1 cellular context compared by ENCODE assay signal in genomic region chr1:45584351-45585109, GRCh38.
TF ChIP-seq lines count a peak whose summit lies in the region.

No MANE protein-coding gene starts in this region.

TF ChIP-seq in HepG2, 621 proteins besides CTCF, POLR2A, EP300 and RAD21 (continued from another document and continues in another):
- TF ChIP-seq ZNF143 (CRISPR knock-in tag; IDR thresholded peaks at IDR 0.05) (no peak), ZSCAN20 (CRISPR knock-in tag; IDR thresholded peaks at IDR 0.05; ENCODE audit: borderline replicate concordance) (0 out of 2 replicates have a peak, but pooled peaks have one; percentile 6), TBL1XR1 (IDR thresholded peaks at IDR 0.05; ENCODE audit: borderline replicate concordance, low read length, partially characterized antibody) (no peak), GABPB1 (CRISPR knock-in tag; IDR thresholded peaks at IDR 0.05) (peak; percentile 65; the same call in 1 of the 2 replicates), NPAS2 (CRISPR knock-in tag; IDR thresholded peaks at IDR 0.05; ENCODE audit: borderline replicate concordance) (no peak), ZNF687 (CRISPR knock-in tag; IDR thresholded peaks at IDR 0.05) (peak; percentile 85), MED13 (CRISPR knock-in tag; IDR thresholded peaks at IDR 0.05) (peak; percentile 34; the same call in 1 of the 2 replicates), ZNF362 (CRISPR knock-in tag; IDR thresholded peaks at IDR 0.05; ENCODE audit: borderline replicate concordance) (peak; percentile 87), ZNF234 (CRISPR knock-in tag; conservative IDR thresholded peaks at IDR 0.05) (0 out of 2 replicates have a peak, but pooled peaks have one; percentile 35), NFKB2 (CRISPR knock-in tag; IDR thresholded peaks at IDR 0.05; ENCODE audit: borderline replicate concordance) (peak; percentile 15; the same call in 1 of the 2 replicates), ELF3 (CRISPR knock-in tag; IDR thresholded peaks at IDR 0.05) (peak; percentile 33; the same call in 1 of the 2 replicates), MTF1 (CRISPR knock-in tag; IDR thresholded peaks at IDR 0.05) (0 out of 2 replicates have a peak, but pooled peaks have one; percentile 17), PRDM15 (CRISPR knock-in tag; IDR thresholded peaks at IDR 0.05) (peak; percentile 9; the same call in 1 of the 2 replicates), CREB1 (IDR thresholded peaks at IDR 0.05) (no peak), CREB1 (CRISPR knock-in tag; IDR thresholded peaks at IDR 0.05) (peak; percentile 29; the same call in 1 of the 2 replicates), ZGPAT (CRISPR knock-in tag; IDR thresholded peaks at IDR 0.05) (0 out of 2 replicates have a peak, but pooled peaks have one; percentile 16), RFX5 (IDR thresholded peaks at IDR 0.05; ENCODE audit: low read depth, low read length) (0 out of 2 replicates have a peak, but pooled peaks have one; percentile 68), TOPORS (CRISPR knock-in tag; IDR thresholded peaks at IDR 0.05) (0 out of 2 replicates have a peak, but pooled peaks have one; percentile 68), SMC3 (IDR thresholded peaks at IDR 0.05; ENCODE audit: low read length) (no peak), ZNF496 (CRISPR knock-in tag; IDR thresholded peaks at IDR 0.05; ENCODE audit: insufficient replicate concordance) (no peak), LRRFIP1 (CRISPR knock-in tag; conservative IDR thresholded peaks at IDR 0.05) (no peak), ZC3H13 (CRISPR knock-in tag; IDR thresholded peaks at IDR 0.05) (0 out of 2 replicates have a peak, but pooled peaks have one; percentile 0), HDAC1 (CRISPR knock-in tag; IDR thresholded peaks at IDR 0.05) (no peak; the same call in 1 of the 2 replicates), ZNF781 (CRISPR knock-in tag; IDR thresholded peaks at IDR 0.05; ENCODE audit: borderline replicate concordance, not compliant biosample characterization) (no peak), PREB (CRISPR knock-in tag; IDR thresholded peaks at IDR 0.05) (0 out of 2 replicates have a peak, but pooled peaks have one; percentile 15), ZHX2 (IDR thresholded peaks at IDR 0.05; ENCODE audit: low read depth) (peak; percentile 5), ZHX2 (CRISPR knock-in tag; IDR thresholded peaks at IDR 0.05; ENCODE audit: borderline replicate concordance) (peak; percentile 46; the same call in 1 of the 2 replicates), POGZ (CRISPR knock-in tag; IDR thresholded peaks at IDR 0.05) (peak; percentile 10; the same call in 1 of the 2 replicates), CREM (IDR thresholded peaks at IDR 0.05) (0 out of 2 replicates have a peak, but pooled peaks have one; percentile 8), CREM (CRISPR knock-in tag; IDR thresholded peaks at IDR 0.05) (no peak)
